ENCODE assay signal across 2 cellular contexts in the genomic region with DNA sequence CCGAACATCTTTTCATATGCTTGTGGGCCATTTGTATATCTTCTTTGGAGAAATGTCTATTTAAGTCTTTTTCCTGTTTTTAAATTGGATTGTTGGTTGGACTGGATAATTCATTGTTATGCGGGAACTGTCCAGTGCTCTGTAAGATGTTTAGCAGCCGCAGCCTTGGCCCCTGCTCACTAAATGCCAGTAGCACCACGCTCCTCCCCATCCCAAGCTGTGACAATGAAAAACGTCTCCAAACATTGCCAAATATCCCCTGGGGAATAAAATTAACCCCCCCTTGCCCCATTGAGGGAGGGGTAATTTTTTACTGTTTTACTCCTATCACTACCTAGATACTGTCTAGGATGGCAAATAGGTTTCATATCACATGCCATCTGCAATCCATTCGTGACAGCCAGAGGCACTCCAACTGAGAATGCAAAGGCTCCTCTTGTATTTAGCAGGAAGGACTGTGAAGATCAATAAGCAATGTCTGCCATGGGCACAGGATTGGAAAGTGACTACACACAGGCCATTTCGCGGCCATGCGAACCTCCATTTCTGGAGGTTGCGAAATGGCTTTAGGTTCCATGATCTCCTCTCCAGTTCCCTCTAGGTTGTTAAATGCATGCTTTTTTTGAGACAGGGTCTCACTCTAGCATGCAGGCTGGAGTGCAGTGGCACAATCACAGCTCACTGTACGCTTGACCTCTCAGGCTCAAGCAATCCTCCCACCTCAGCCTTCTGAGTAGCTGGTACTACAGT.
TF ChIP-seq lines count a peak whose summit lies in the region.

No MANE protein-coding gene starts in this region.

TF ChIP-seq in HepG2, 621 proteins besides CTCF, POLR2A, EP300 and RAD21:
- TF ChIP-seq CENPX (CRISPR knock-in tag; IDR thresholded peaks at IDR 0.05) (no peak), KLF6 (CRISPR knock-in tag; IDR thresholded peaks at IDR 0.05) (no peak), CEBPB (IDR thresholded peaks at IDR 0.05; ENCODE audit: borderline replicate concordance, low read depth, low read length) (peak; percentile 82; the same call in 1 of the 2 replicates), ZNF382 (CRISPR knock-in tag; IDR thresholded peaks at IDR 0.05; ENCODE audit: borderline replicate concordance) (no peak), RXRB (CRISPR knock-in tag; IDR thresholded peaks at IDR 0.05; ENCODE audit: borderline replicate concordance) (no peak), ZKSCAN5 (CRISPR knock-in tag; IDR thresholded peaks at IDR 0.05) (no peak)
- TF ChIP-seq, protein P1, sequence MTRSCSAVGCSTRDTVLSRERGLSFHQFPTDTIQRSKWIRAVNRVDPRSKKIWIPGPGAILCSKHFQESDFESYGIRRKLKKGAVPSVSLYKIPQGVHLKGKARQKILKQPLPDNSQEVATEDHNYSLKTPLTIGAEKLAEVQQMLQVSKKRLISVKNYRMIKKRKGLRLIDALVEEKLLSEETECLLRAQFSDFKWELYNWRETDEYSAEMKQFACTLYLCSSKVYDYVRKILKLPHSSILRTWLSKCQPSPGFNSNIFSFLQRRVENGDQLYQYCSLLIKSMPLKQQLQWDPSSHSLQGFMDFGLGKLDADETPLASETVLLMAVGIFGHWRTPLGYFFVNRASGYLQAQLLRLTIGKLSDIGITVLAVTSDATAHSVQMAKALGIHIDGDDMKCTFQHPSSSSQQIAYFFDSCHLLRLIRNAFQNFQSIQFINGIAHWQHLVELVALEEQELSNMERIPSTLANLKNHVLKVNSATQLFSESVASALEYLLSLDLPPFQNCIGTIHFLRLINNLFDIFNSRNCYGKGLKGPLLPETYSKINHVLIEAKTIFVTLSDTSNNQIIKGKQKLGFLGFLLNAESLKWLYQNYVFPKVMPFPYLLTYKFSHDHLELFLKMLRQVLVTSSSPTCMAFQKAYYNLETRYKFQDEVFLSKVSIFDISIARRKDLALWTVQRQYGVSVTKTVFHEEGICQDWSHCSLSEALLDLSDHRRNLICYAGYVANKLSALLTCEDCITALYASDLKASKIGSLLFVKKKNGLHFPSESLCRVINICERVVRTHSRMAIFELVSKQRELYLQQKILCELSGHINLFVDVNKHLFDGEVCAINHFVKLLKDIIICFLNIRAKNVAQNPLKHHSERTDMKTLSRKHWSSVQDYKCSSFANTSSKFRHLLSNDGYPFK (CRISPR knock-in tag; IDR thresholded peaks at IDR 0.05; ENCODE audit: borderline replicate concordance): no peak
- TF ChIP-seq, protein P2, sequence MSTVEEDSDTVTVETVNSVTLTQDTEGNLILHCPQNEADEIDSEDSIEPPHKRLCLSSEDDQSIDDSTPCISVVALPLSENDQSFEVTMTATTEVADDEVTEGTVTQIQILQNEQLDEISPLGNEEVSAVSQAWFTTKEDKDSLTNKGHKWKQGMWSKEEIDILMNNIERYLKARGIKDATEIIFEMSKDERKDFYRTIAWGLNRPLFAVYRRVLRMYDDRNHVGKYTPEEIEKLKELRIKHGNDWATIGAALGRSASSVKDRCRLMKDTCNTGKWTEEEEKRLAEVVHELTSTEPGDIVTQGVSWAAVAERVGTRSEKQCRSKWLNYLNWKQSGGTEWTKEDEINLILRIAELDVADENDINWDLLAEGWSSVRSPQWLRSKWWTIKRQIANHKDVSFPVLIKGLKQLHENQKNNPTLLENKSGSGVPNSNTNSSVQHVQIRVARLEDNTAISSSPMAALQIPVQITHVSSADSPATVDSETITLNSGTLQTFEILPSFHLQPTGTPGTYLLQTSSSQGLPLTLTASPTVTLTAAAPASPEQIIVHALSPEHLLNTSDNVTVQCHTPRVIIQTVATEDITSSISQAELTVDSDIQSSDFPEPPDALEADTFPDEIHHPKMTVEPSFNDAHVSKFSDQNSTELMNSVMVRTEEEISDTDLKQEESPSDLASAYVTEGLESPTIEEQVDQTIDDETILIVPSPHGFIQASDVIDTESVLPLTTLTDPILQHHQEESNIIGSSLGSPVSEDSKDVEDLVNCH (CRISPR knock-in tag; IDR thresholded peaks at IDR 0.05): no peak

TF ChIP-seq in K562, 482 proteins besides CTCF, POLR2A, EP300 and RAD21:
- no peak for TF ChIP-seq POLR3A (IDR thresholded peaks at IDR 0.05; ENCODE audit: borderline replicate concordance, extremely low read depth, insufficient read depth, insufficient read length)
- no peak for TF ChIP-seq HDGF (IDR thresholded peaks at IDR 0.05)
- no peak for TF ChIP-seq CEBPG (CRISPR knock-in tag; IDR thresholded peaks at IDR 0.05)
- TF ChIP-seq CEBPG (tag; conservative IDR thresholded peaks at IDR 0.05 in 1 of 2, IDR thresholded peaks at IDR 0.05 in 1 of 2): 0 out of 4 replicates have a peak, but pooled peaks of 1 of the 2 experiments have one; percentile 17
- TF ChIP-seq, protein P3, sequence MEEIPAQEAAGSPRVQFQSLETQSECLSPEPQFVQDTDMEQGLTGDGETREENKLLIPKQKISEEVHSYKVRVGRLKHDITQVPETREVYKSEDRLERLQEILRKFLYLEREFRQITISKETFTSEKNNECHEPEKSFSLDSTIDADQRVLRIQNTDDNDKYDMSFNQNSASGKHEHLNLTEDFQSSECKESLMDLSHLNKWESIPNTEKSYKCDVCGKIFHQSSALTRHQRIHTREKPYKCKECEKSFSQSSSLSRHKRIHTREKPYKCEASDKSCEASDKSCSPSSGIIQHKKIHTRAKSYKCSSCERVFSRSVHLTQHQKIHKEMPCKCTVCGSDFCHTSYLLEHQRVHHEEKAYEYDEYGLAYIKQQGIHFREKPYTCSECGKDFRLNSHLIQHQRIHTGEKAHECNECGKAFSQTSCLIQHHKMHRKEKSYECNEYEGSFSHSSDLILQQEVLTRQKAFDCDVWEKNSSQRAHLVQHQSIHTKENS (CRISPR knock-in tag; IDR thresholded peaks at IDR 0.05): no peak
- TF ChIP-seq PTBP1 (IDR thresholded peaks at IDR 0.05; ENCODE audit: low read depth, low read length): no peak
- TF ChIP-seq CEBPB (tag; IDR thresholded peaks at IDR 0.05): peak; percentile 82
